Comparison of ENCODE assay signal across 10 cellular contexts in genomic region chr1:77220687-77221463, GRCh38. TPM values are rescaled to one million over a fixed set of nuclear protein-coding genes. Genes with fewer than 3 reads are reported as not detected.
DNase-seq lines count a peak whose midpoint lies in the region; ATAC-seq and TF ChIP-seq lines count a peak whose summit lies in the region.
"Had no signal": no experiment of that assay in that cellular context is flagged by ENCODE, and none has a peak within 500 bp of the region (broad histone marks: within the 10 kb centered on the region; RNA-seq: fewer than 3 reads in every experiment).

No MANE protein-coding gene starts in this region.

- DNase-seq in EH (ENCODE audit: low read depth): peak; percentile 23
- peak; percentile 30 for DNase-seq in MG63
- DNase-seq in dermis blood vessel endothelial cell: peak; percentile 28
- no peak for DNase-seq in neural progenitor cell (ENCODE audit: low spot score)
- no peak for DNase-seq in heart left ventricle
- no peak for DNase-seq in effector memory CD8-positive, alpha-beta T cell
- no peak for DNase-seq in chondrocyte (ENCODE audit: low spot score)
- DNase-seq: dorsolateral prefrontal cortex, left ventricle myocardium inferior, NCI-H1436 had no signal

- H3K36me3 Mint-ChIP-seq in neural progenitor cell: peaks cover 28% of the 10 kb centered on the region
- peaks cover 12% of the 10 kb centered on the region for H3K36me3 Mint-ChIP-seq in effector memory CD8-positive, alpha-beta T cell (ENCODE audit: insufficient read depth)
- H3K36me3 Mint-ChIP-seq in chondrocyte (ENCODE audit: low read depth): peaks cover 10% of the 10 kb centered on the region

- H3K27ac ChIP-seq in neural progenitor cell (no peak overlapping the region), heart left ventricle (no peak overlapping the region)
- H3K27ac ChIP-seq: left ventricle myocardium inferior had no signal

- H3K27ac Mint-ChIP-seq in neural progenitor cell: no peak overlapping the region
- H3K27ac Mint-ChIP-seq in effector memory CD8-positive, alpha-beta T cell: no peak overlapping the region
- H3K27ac Mint-ChIP-seq in chondrocyte (ENCODE audit: unreplicated experiment): no peak overlapping the region

- peaks cover 4% of the 10 kb centered on the region for H3K9me3 Mint-ChIP-seq in neural progenitor cell
- no peaks in the 10 kb centered on the region for H3K9me3 Mint-ChIP-seq in effector memory CD8-positive, alpha-beta T cell
- no peaks in the 10 kb centered on the region for H3K9me3 Mint-ChIP-seq in chondrocyte (ENCODE audit: low read depth)

- H3K4me2 ChIP-seq in neural progenitor cell: no peak overlapping the region

- H3K4me3 Mint-ChIP-seq in neural progenitor cell: peak overlapping the region; percentile 74
- peak overlapping the region in 1 of 2 donors; percentile 93 for H3K4me3 Mint-ChIP-seq in effector memory CD8-positive, alpha-beta T cell
- H3K4me3 Mint-ChIP-seq in chondrocyte (ENCODE audit: unreplicated experiment): no peak overlapping the region

- H4K20me1 ChIP-seq in neural progenitor cell (ENCODE audit: low read depth): no peaks in the 10 kb centered on the region

- H3K4me1 ChIP-seq in neural progenitor cell (peaks cover 4% of the 10 kb centered on the region), heart left ventricle (peaks cover 0 to 15% (median 10%) of the 10 kb centered on the region in 12 donors)

- peaks cover 18% of the 10 kb centered on the region for H3K4me1 Mint-ChIP-seq in neural progenitor cell
- H3K4me1 Mint-ChIP-seq in effector memory CD8-positive, alpha-beta T cell (ENCODE audit: low read depth in 2 of 2): peaks cover 17 to 31% of the 10 kb centered on the region in 2 donors
- peaks cover 32% of the 10 kb centered on the region for H3K4me1 Mint-ChIP-seq in chondrocyte (ENCODE audit: low read depth)

- ATAC-seq in heart left ventricle: no peak
- no peak for ATAC-seq in effector memory CD8-positive, alpha-beta T cell (replicated peaks)

- H3K27me3 Mint-ChIP-seq in neural progenitor cell (ENCODE audit: insufficient read depth, low read depth) (no peaks in the 10 kb centered on the region), chondrocyte (ENCODE audit: low read depth) (no peaks in the 10 kb centered on the region)
- no peaks in the 10 kb centered on the region for H3K27me3 Mint-ChIP-seq in effector memory CD8-positive, alpha-beta T cell

- intact Hi-C loops in heart left ventricle (cut with DNase I): loop anchor here in 1 of 10 donors (2.0 kb wide), 1 partner anchor 462 kb away; the partner anchor contains the start of gene ZZZ3

- WGBS in heart left ventricle, 4 donors: 63 to 66% (median 65%) methylated on average over 3 of the region's 3 CpGs

- no peaks in the 10 kb centered on the region for H3K9me3 ChIP-seq in MG63
- H3K9me3 ChIP-seq in neural progenitor cell (ENCODE audit: low read depth): no peaks in the 10 kb centered on the region
- no peaks in the 10 kb centered on the region for H3K9me3 ChIP-seq in heart left ventricle
- H3K9me3 ChIP-seq: left ventricle myocardium inferior had no signal

- H3K36me3 ChIP-seq in MG63 (peaks cover 5% of the 10 kb centered on the region), neural progenitor cell (no peaks in the 10 kb centered on the region), heart left ventricle (no peaks in the 10 kb centered on the region)
- H3K36me3 ChIP-seq: left ventricle myocardium inferior had no signal

- H3K27me3 ChIP-seq in MG63 (no peaks in the 10 kb centered on the region), neural progenitor cell (no peaks in the 10 kb centered on the region), heart left ventricle (no peaks in the 10 kb centered on the region)
- H3K27me3 ChIP-seq: dorsolateral prefrontal cortex had no signal

- no peak overlapping the region for H2AFZ ChIP-seq in neural progenitor cell (replicated peaks)

- H3K79me2 ChIP-seq in neural progenitor cell (ENCODE audit: low read depth): peaks cover 16% of the 10 kb centered on the region

- TF ChIP-seq CTCF in neural progenitor cell (IDR thresholded peaks at IDR 0.05): no peak
- no peak for TF ChIP-seq CTCF in heart left ventricle (IDR thresholded peaks at IDR 0.05)
- TF ChIP-seq CTCF in chondrocyte (IDR thresholded peaks at IDR 0.05): no peak

- no peaks in the 10 kb centered on the region for H3F3A ChIP-seq in neural progenitor cell (ENCODE audit: low read depth)

- no peak overlapping the region for H3K9ac ChIP-seq in neural progenitor cell

- no peak for TF ChIP-seq POLR2A in heart left ventricle (IDR thresholded peaks at IDR 0.05)

- H3K4me3 ChIP-seq in MG63 (peak overlapping the region; percentile 75), neural progenitor cell (peak overlapping the region; percentile 67), heart left ventricle (no peak overlapping the region)

RNA-seq across cellular contexts. Expression of gene PIGK, which starts 1.6 kb away (rescaled TPM):
- 30.9 and 64.4 TPM in 2 replicates for total RNA-seq in MG63 (2014; rRNA removed; shearing (Covaris generic); ENCODE audit: low replicate concordance)
- total RNA-seq in dermis blood vessel endothelial cell (30.6 and 69.4 TPM in 2 replicates), neural progenitor cell (ENCODE audit: low replicate concordance) (16.9 and 44.1 TPM in 2 replicates), heart left ventricle (10 to 100 TPM; 24.3 to 42.4 (median 28.3) TPM), chondrocyte (39.7 to 56.4 TPM (median 41.5 TPM) in 3 replicates)
- polyA plus RNA-seq in heart left ventricle: 10 to 100 TPM in 1 of 2 donors, 1 to 10 TPM in 1; 6.2 to 16.1 TPM

Comparison
In these comparisons a context has a peak if more than half of its experiments do, and no peak if none do; other contexts are left out.
1. DNase-seq: peak in EH (single experiment), MG63 (single experiment) and dermis blood vessel endothelial cell (single experiment); none in neural progenitor cell (single experiment), heart left ventricle (0 of 5), effector memory CD8-positive, alpha-beta T cell (0 of 3) and chondrocyte (single experiment).
2. H3K4me3 ChIP-seq: peak in MG63 (single experiment) and neural progenitor cell (single experiment); none in heart left ventricle (0 of 12).